ENCODE assay signal across 38 cellular contexts in the genomic region with DNA sequence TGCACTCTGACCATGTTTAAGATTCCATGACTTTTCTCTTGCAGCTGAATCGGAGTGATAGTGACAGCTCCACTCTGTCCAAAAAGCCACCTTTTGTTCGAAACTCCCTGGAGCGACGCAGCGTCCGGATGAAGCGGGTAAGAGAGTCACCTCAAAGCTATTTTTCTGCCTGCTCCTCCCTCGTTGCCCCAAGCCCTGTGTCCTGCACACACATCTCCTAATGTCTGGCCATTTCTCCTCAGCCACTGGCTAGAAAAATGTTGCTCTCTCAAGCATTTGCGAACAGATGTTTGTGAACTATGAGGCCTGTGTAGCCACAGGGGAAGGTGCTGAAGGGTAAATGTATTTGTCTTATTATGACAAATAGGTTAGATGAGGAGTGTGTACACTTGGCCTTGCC.
"Had no signal": no experiment of that assay in that cellular context is flagged by ENCODE, and none has a peak within 500 bp of the region (broad histone marks: within the 10 kb centered on the region; RNA-seq: fewer than 3 reads in every experiment).

No MANE protein-coding gene starts in this region.

- H3K4me3 ChIP-seq: adrenal gland, ascending aorta, body of pancreas, breast epithelium, cardiac muscle cell had no signal

- H3K4me1 ChIP-seq: adrenal gland, ascending aorta, body of pancreas, breast epithelium had no signal

- H3K9me3 ChIP-seq: adrenal gland, body of pancreas, breast epithelium had no signal

- H3K4me3 Mint-ChIP-seq: activated naive CD4-positive, alpha-beta T cell treated with anti-CD3 and anti-CD28 coated beads for 36 hours; activated naive CD4-positive, alpha-beta T cell treated with anti-CD3 and anti-CD28 coated beads, Interleukin-2, amount 10 ng/mL, durations not matched to agents 7 days and 5 days; activated naive CD4-positive, alpha-beta T cell treated with anti-CD3 and anti-CD28 coated beads, Interleukin-2, amount 50 U/mL, for 24 hours; activated naive CD8-positive, alpha-beta T cell; activated naive CD8-positive, alpha-beta T cell treated with anti-CD3 and anti-CD28 coated beads for 36 hours; activated naive CD8-positive, alpha-beta T cell treated with anti-CD3 and anti-CD28 coated beads, Interleukin-2, amount 10 ng/mL, durations not matched to agents 7 days and 5 days; activated naive CD8-positive, alpha-beta T cell treated with anti-CD3 and anti-CD28 coated beads, Interleukin-2, amount 50 U/mL, for 24 hours; activated T-cell treated with anti-CD3 and anti-CD28 coated beads, Interleukin-2, amount 50 U/mL, for 24 hours; activated T-cell treated with anti-CD3 and anti-CD28 coated beads, Interleukin-2, amount 50 U/mL, for 4 hours; activated T-cell treated with anti-CD3 and anti-CD28 coated beads, Interleukin-2, amount 50 U/mL, for 72 hours; activated T-helper 1 cell treated with anti-CD3 and anti-CD28 coated beads, Interleukin-12 subunit alpha, Interleukin-12 subunit beta, Interleukin-2, Interleukin-4 antibody, amounts not matched to agents 30 ng/mL and 10 ng/mL and 1 ng/mL, durations not matched to agents 14 hours and 24 hours and 36 hours; activated T-helper 17 cell treated with anti-CD3 and anti-CD28 coated beads, Interleukin-2, amount 50 U/mL, for 72 hours; brain; central memory CD8-positive, alpha-beta T cell had no signal

- H3K27me3 Mint-ChIP-seq: activated T-cell treated with anti-CD3 and anti-CD28 coated beads, Interleukin-2, amount 50 U/mL, for 24 hours; activated T-helper 17 cell treated with anti-CD3 and anti-CD28 coated beads, Interleukin-2, amount 50 U/mL, for 72 hours; brain had no signal

- FAIRE-seq: astrocyte had no signal

- H3K36me3 ChIP-seq: adrenal gland, ascending aorta, brain microvascular endothelial cell, breast epithelium, cardiac muscle cell had no signal

- ATAC-seq: activated naive CD4-positive, alpha-beta T cell treated with anti-CD3 and anti-CD28 coated beads, Interleukin-2, amount 50 U/mL, for 72 hours; activated naive CD8-positive, alpha-beta T cell treated with anti-CD3 and anti-CD28 coated beads, Interleukin-2, amount 50 U/mL, for 24 hours; activated T-cell treated with anti-CD3 and anti-CD28 coated beads, Interleukin-2, amount 50 U/mL, for 4 hours; activated T-cell treated with anti-CD3 and anti-CD28 coated beads, Interleukin-2, amount 50 U/mL, for 72 hours; activated T-helper 17 cell treated with anti-CD3 and anti-CD28 coated beads, Interleukin-2, amount 50 U/mL, for 72 hours; body of pancreas had no signal

- H3K36me3 Mint-ChIP-seq: activated naive CD4-positive, alpha-beta T cell treated with anti-CD3 and anti-CD28 coated beads, Interleukin-2, amount 10 ng/mL, durations not matched to agents 7 days and 5 days; activated naive CD8-positive, alpha-beta T cell; activated naive CD8-positive, alpha-beta T cell treated with anti-CD3 and anti-CD28 coated beads for 36 hours; activated naive CD8-positive, alpha-beta T cell treated with anti-CD3 and anti-CD28 coated beads, Interleukin-2, amount 10 ng/mL, durations not matched to agents 7 days and 5 days had no signal

- H3K27ac Mint-ChIP-seq: activated naive CD4-positive, alpha-beta T cell treated with anti-CD3 and anti-CD28 coated beads for 36 hours; activated naive CD4-positive, alpha-beta T cell treated with anti-CD3 and anti-CD28 coated beads, Interleukin-2, amount 10 ng/mL, durations not matched to agents 7 days and 5 days; activated naive CD4-positive, alpha-beta T cell treated with anti-CD3 and anti-CD28 coated beads, Interleukin-2, amount 50 U/mL, for 24 hours; activated naive CD4-positive, alpha-beta T cell treated with anti-CD3 and anti-CD28 coated beads, Interleukin-2, amount 50 U/mL, for 72 hours; activated naive CD8-positive, alpha-beta T cell; activated naive CD8-positive, alpha-beta T cell treated with anti-CD3 and anti-CD28 coated beads for 36 hours; activated naive CD8-positive, alpha-beta T cell treated with anti-CD3 and anti-CD28 coated beads, Interleukin-2, amount 10 ng/mL, durations not matched to agents 7 days and 5 days; activated naive CD8-positive, alpha-beta T cell treated with anti-CD3 and anti-CD28 coated beads, Interleukin-2, amount 50 U/mL, for 24 hours; activated T-cell treated with anti-CD3 and anti-CD28 coated beads, Interleukin-2, amount 50 U/mL, for 24 hours; activated T-cell treated with anti-CD3 and anti-CD28 coated beads, Interleukin-2, amount 50 U/mL, for 72 hours; activated T-helper 1 cell treated with anti-CD3 and anti-CD28 coated beads, Interleukin-12 subunit alpha, Interleukin-12 subunit beta, Interleukin-2, Interleukin-4 antibody, amounts not matched to agents 30 ng/mL and 10 ng/mL and 1 ng/mL, durations not matched to agents 14 hours and 24 hours and 36 hours; activated T-helper 17 cell treated with anti-CD3 and anti-CD28 coated beads, Interleukin-2, amount 50 U/mL, for 72 hours; activated T-helper 2 cell treated with anti-CD3 and anti-CD28 coated beads, Interferon-gamma antibody, Interleukin-2, Interleukin-4, amounts not matched to agents 10 μg/mL and 5 μg/mL and 100 μg/mL, durations not matched to agents 14 hours and 24 hours and 36 hours had no signal

- H3K27ac ChIP-seq: adrenal gland, ascending aorta, body of pancreas, brain microvascular endothelial cell, breast epithelium, cardiac muscle cell had no signal

- DNase-seq: activated effector memory CD4-positive, alpha-beta T cell treated with anti-CD3 and anti-CD28 coated beads, Interleukin-2, amount 50 U/mL, for 16 hours; activated effector memory CD4-positive, alpha-beta T cell treated with Interleukin-2 at 50 U/mL for 16 hours; activated gamma-delta T cell; activated naive CD4-positive, alpha-beta T cell; activated naive CD4-positive, alpha-beta T cell treated with anti-CD3 and anti-CD28 coated beads for 36 hours; activated naive CD4-positive, alpha-beta T cell treated with anti-CD3 and anti-CD28 coated beads, Interleukin-2, amount 10 ng/mL, durations not matched to agents 7 days and 5 days; activated naive CD4-positive, alpha-beta T cell treated with anti-CD3 and anti-CD28 coated beads, Interleukin-2, amount 50 U/mL, for 16 hours; activated naive CD4-positive, alpha-beta T cell treated with Interleukin-2 at 50 U/mL for 16 hours; activated naive CD8-positive, alpha-beta T cell treated with anti-CD3 and anti-CD28 coated beads for 36 hours; activated naive CD8-positive, alpha-beta T cell treated with anti-CD3 and anti-CD28 coated beads, Interleukin-2, amount 10 ng/mL, durations not matched to agents 7 days and 5 days; activated naive CD8-positive, alpha-beta T cell treated with anti-CD3 and anti-CD28 coated beads, Interleukin-2, amount 50 U/mL, for 24 hours; activated T-cell treated with anti-CD3 and anti-CD28 coated beads, Interleukin-2, amount 50 U/mL, for 1 hour; activated T-cell treated with anti-CD3 and anti-CD28 coated beads, Interleukin-2, amount 50 U/mL, for 24 hours; activated T-cell treated with anti-CD3 and anti-CD28 coated beads, Interleukin-2, amount 50 U/mL, for 4 hours; activated T-cell treated with anti-CD3 and anti-CD28 coated beads, Interleukin-2, amount 50 U/mL, for 48 hours; activated T-cell treated with anti-CD3 and anti-CD28 coated beads, Interleukin-2, amount 50 U/mL, for 72 hours; adrenal gland; amniotic stem cell; amygdala; anterior cingulate cortex; aorta; body of pancreas; brain microvascular endothelial cell; caudate nucleus; central memory CD4-positive, alpha-beta T cell; cerebellar nuclear complex had no signal

- H3K4me1 Mint-ChIP-seq: activated naive CD4-positive, alpha-beta T cell treated with anti-CD3 and anti-CD28 coated beads, Interleukin-2, amount 50 U/mL, for 24 hours; activated naive CD8-positive, alpha-beta T cell treated with anti-CD3 and anti-CD28 coated beads for 36 hours; activated naive CD8-positive, alpha-beta T cell treated with anti-CD3 and anti-CD28 coated beads, Interleukin-2, amount 50 U/mL, for 24 hours; brain had no signal

- H3K27me3 ChIP-seq: adrenal gland, ascending aorta, body of pancreas, brain microvascular endothelial cell, breast epithelium, cardiac muscle cell had no signal
